ENCODE assay signal across 8 cellular contexts in the genomic region with DNA sequence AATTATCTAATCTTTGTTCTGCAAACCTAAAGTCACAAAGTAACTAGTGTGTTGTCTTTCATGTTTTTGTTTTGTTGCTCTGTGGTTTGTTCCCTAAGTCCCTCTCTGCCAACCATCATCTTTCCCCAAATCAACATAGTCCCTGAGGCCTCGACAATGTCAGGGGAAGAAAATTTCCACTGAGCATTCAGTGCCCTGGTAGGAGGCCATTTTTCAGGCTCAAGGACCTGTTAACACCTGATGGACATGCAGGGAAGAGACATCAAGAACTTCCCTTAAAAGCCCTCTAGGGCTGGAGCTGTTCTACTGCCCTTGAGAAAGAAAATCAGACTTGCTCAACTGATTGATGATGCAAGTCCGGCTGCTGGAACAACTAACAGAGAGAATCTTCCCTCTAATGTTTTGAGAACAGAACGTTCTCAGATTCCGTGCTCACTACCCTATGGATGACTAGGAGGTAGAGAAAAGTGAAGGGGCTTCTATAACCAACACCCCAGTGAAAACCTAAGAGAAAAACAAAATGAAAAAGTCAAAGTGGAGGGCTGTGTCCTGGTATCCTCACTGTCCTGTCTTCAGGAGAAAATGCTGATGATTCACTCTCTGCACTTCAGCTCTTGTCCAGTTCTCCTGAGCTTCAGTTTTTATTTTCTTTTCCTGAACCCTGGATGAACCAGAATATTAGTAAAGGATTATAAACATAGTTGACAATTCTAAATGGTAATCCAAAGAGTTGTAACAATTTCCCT.
A peak's percentile ranks its signal among the peaks of the same experiment; 100 is the strongest.
DNase-seq lines count a peak whose midpoint lies in the region; ATAC-seq and TF ChIP-seq lines count a peak whose summit lies in the region.

No MANE protein-coding gene starts in this region.

- no peak overlapping the region for H3K27ac ChIP-seq in GM23338 (ENCODE audit: low read depth)
- H3K27ac ChIP-seq in hepatocyte: peak overlapping the region; percentile 87

- H3K4me1 ChIP-seq in GM23338 (ENCODE audit: insufficient read depth) (peaks cover 31% of the 10 kb centered on the region), hepatocyte (ENCODE audit: insufficient read depth) (peaks cover 51% of the 10 kb centered on the region)

- peaks cover 51% of the 10 kb centered on the region for H3K4me1 Mint-ChIP-seq in GM23338
- H3K4me1 Mint-ChIP-seq in activated naive CD8-positive, alpha-beta T cell (ENCODE audit: low read depth): peaks cover 92% of the 10 kb centered on the region
- H3K4me1 Mint-ChIP-seq in stimulated activated effector memory CD8-positive, alpha-beta T cell treated with anti-CD3 and anti-CD28 coated beads, Interleukin-12 subunit alpha, Interleukin-12 subunit beta, amount 100 ng/mL, for 72 hours: peaks cover 5% of the 10 kb centered on the region
- H3K4me1 Mint-ChIP-seq in effector memory CD8-positive, alpha-beta T cell (ENCODE audit: low read depth in 2 of 2): peaks cover 5 to 10% of the 10 kb centered on the region in 2 donors

- DNase-seq in GM23338 (ENCODE audit: low spot score) (no peak), hepatocyte (ENCODE audit: low spot score) (peak; percentile 68), HPDE6-E6E7 (ENCODE audit: extremely low spot score) (no peak), A172 (ENCODE audit: low spot score) (no peak)
- no peak for DNase-seq in stimulated activated effector memory CD8-positive, alpha-beta T cell treated with anti-CD3 and anti-CD28 coated beads, Interleukin-12 subunit alpha, Interleukin-12 subunit beta, amount 100 ng/mL, for 72 hours (ENCODE audit: low spot score in 2 of 2)
- no peak for DNase-seq in effector memory CD8-positive, alpha-beta T cell

- TF ChIP-seq CTCF in GM23338 (conservative IDR thresholded peaks at IDR 0.05; ENCODE audit: low read depth in 2 of 2): no peak
- TF ChIP-seq CTCF in hepatocyte (IDR thresholded peaks at IDR 0.05; ENCODE audit: poor library complexity): no peak

- no peaks in the 10 kb centered on the region for H3K36me3 Mint-ChIP-seq in GM23338 (ENCODE audit: low read depth)
- H3K36me3 Mint-ChIP-seq in activated naive CD8-positive, alpha-beta T cell: peaks cover 20% of the 10 kb centered on the region
- H3K36me3 Mint-ChIP-seq in stimulated activated effector memory CD8-positive, alpha-beta T cell treated with anti-CD3 and anti-CD28 coated beads, Interleukin-12 subunit alpha, Interleukin-12 subunit beta, amount 100 ng/mL, for 72 hours: no peaks in the 10 kb centered on the region
- H3K36me3 Mint-ChIP-seq in effector memory CD8-positive, alpha-beta T cell (ENCODE audit: insufficient read depth): peaks cover 3% of the 10 kb centered on the region

- H2AFZ ChIP-seq in GM23338 (no peak overlapping the region), hepatocyte (no peak overlapping the region)

- H3K9me3 Mint-ChIP-seq in GM23338: no peaks in the 10 kb centered on the region; the same call in 2 of the 3 replicates
- peaks cover 9% of the 10 kb centered on the region for H3K9me3 Mint-ChIP-seq in activated naive CD8-positive, alpha-beta T cell (ENCODE audit: low read depth)
- H3K9me3 Mint-ChIP-seq in stimulated activated effector memory CD8-positive, alpha-beta T cell treated with anti-CD3 and anti-CD28 coated beads, Interleukin-12 subunit alpha, Interleukin-12 subunit beta, amount 100 ng/mL, for 72 hours: no peaks in the 10 kb centered on the region
- no peaks in the 10 kb centered on the region for H3K9me3 Mint-ChIP-seq in effector memory CD8-positive, alpha-beta T cell

- H3F3A ChIP-seq in GM23338 (replicated peaks; ENCODE audit: low read depth): no peaks in the 10 kb centered on the region

- H3K4me3 Mint-ChIP-seq in GM23338: no peak overlapping the region
- H3K4me3 Mint-ChIP-seq in activated naive CD8-positive, alpha-beta T cell: peak overlapping the region; percentile 48
- no peak overlapping the region for H3K4me3 Mint-ChIP-seq in stimulated activated effector memory CD8-positive, alpha-beta T cell treated with anti-CD3 and anti-CD28 coated beads, Interleukin-12 subunit alpha, Interleukin-12 subunit beta, amount 100 ng/mL, for 72 hours
- H3K4me3 Mint-ChIP-seq in effector memory CD8-positive, alpha-beta T cell: no peak overlapping the region

- no peak overlapping the region for H3K27ac Mint-ChIP-seq in GM23338
- H3K27ac Mint-ChIP-seq in activated naive CD8-positive, alpha-beta T cell: peak overlapping the region; percentile 88
- peak overlapping the region; percentile 19 for H3K27ac Mint-ChIP-seq in stimulated activated effector memory CD8-positive, alpha-beta T cell treated with anti-CD3 and anti-CD28 coated beads, Interleukin-12 subunit alpha, Interleukin-12 subunit beta, amount 100 ng/mL, for 72 hours
- peak overlapping the region in 1 of 2 donors; percentile 28 for H3K27ac Mint-ChIP-seq in effector memory CD8-positive, alpha-beta T cell

- H3K79me2 ChIP-seq in GM23338 (replicated peaks; ENCODE audit: insufficient read depth): peaks cover 15% of the 10 kb centered on the region
- peaks cover 48% of the 10 kb centered on the region for H3K79me2 ChIP-seq in hepatocyte

- 33% methylated on average over 4 of the region's 4 CpGs for WGBS in hepatocyte (ENCODE audit: low lambda C conversion rate, missing lambda C conversion rate)

- H4K20me1 ChIP-seq in GM23338 (replicated peaks; ENCODE audit: insufficient read depth): no peaks in the 10 kb centered on the region
- H4K20me1 ChIP-seq in hepatocyte (ENCODE audit: insufficient read depth, poor library complexity, severe bottlenecking): no peaks in the 10 kb centered on the region

- H3K4me3 ChIP-seq in GM23338: no peak overlapping the region
- no peak overlapping the region for H3K4me3 ChIP-seq in hepatocyte

- H3K27me3 ChIP-seq in GM23338 (ENCODE audit: insufficient read depth): no peaks in the 10 kb centered on the region
- no peaks in the 10 kb centered on the region for H3K27me3 ChIP-seq in hepatocyte

- no peaks in the 10 kb centered on the region for H3K36me3 ChIP-seq in GM23338 (ENCODE audit: insufficient read depth)
- H3K36me3 ChIP-seq in hepatocyte (replicated peaks; ENCODE audit: insufficient read depth, low read depth): no peaks in the 10 kb centered on the region

- H3K9me2 ChIP-seq in GM23338 (ENCODE audit: insufficient read depth) (peaks cover 3% of the 10 kb centered on the region; the same call in 1 of the 2 replicates), hepatocyte (replicated peaks; ENCODE audit: insufficient read depth) (no peaks in the 10 kb centered on the region)

- H3K27me3 Mint-ChIP-seq in GM23338 (ENCODE audit: insufficient read depth, low read depth, poor library complexity): peaks cover 1% of the 10 kb centered on the region
- no peaks in the 10 kb centered on the region for H3K27me3 Mint-ChIP-seq in activated naive CD8-positive, alpha-beta T cell
- H3K27me3 Mint-ChIP-seq in effector memory CD8-positive, alpha-beta T cell: no peaks in the 10 kb centered on the region

- H3K4me2 ChIP-seq in GM23338 (no peak overlapping the region), hepatocyte (peak overlapping the region; percentile 42)

- H3K9me3 ChIP-seq in hepatocyte (ENCODE audit: low read depth): no peaks in the 10 kb centered on the region

- ATAC-seq in GM23338 (peak; percentile 58), GM21447 (IDR thresholded peaks at IDR 0.05; ENCODE audit: unreplicated experiment) (no peak)
- ATAC-seq in stimulated activated effector memory CD8-positive, alpha-beta T cell treated with anti-CD3 and anti-CD28 coated beads, Interleukin-12 subunit alpha, Interleukin-12 subunit beta, amount 100 ng/mL, for 72 hours: no peak
- no peak for ATAC-seq in effector memory CD8-positive, alpha-beta T cell (replicated peaks)
